9 cellular contexts compared by ENCODE assay signal in the genomic region with DNA sequence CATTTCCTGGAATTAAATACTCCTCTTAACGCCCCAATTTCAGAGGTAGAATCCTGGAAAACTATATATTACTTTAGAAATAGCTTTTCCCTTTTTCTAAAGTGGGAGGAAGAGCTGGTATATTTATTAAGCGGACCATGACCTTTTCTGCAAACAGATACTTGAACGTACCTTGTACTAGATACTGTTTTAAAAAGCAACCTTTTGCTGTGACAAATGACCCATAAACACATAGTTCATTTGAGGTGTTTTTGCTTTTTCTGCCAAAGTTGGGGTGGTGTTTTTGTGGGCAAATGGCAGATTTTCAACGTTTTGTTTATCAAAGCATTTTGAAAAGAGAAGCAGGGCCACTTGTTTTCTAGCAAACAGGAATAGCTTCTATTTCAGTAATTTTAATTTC. TPM values are rescaled to one million over a fixed set of nuclear protein-coding genes. Genes with fewer than 3 reads are reported as not detected.
DNase-seq lines count a peak whose midpoint lies in the region; ATAC-seq and TF ChIP-seq lines count a peak whose summit lies in the region.
"Had no signal": no experiment of that assay in that cellular context is flagged by ENCODE, and none has a peak within 500 bp of the region (broad histone marks: within the 10 kb centered on the region; RNA-seq: fewer than 3 reads in every experiment).

No MANE protein-coding gene starts in this region.

- H3K4me2 ChIP-seq in OCI-LY3 (ENCODE audit: low read length): peak overlapping the region; percentile 78

- H3K36me3 ChIP-seq in OCI-LY3 (replicated peaks; ENCODE audit: low read depth, low read length): peaks cover 18% of the 10 kb centered on the region
- H3K36me3 ChIP-seq in psoas muscle (ENCODE audit: insufficient read depth in 1 of 2, low read depth in 1 of 2): no peaks in the 10 kb centered on the region

- TF ChIP-seq CTCF in OCI-LY3 (IDR thresholded peaks at IDR 0.05; ENCODE audit: low read depth, low read length) (no peak), psoas muscle (IDR thresholded peaks at IDR 0.05) (no peak)

- H3K9me3 ChIP-seq in OCI-LY3 (ENCODE audit: insufficient read depth, low read length) (no peaks in the 10 kb centered on the region), psoas muscle (no peaks in the 10 kb centered on the region)

- H4K20me1 ChIP-seq in OCI-LY3 (ENCODE audit: insufficient read depth, low read length): peaks cover 56% of the 10 kb centered on the region

- H3K4me3 ChIP-seq in GM08714 (ENCODE audit: low read length) (peak overlapping the region; percentile 98; the same call in 1 of the 2 replicates), OCI-LY3 (ENCODE audit: low read length) (peak overlapping the region; percentile 84), psoas muscle (peak overlapping the region; percentile 97)

- H3K4me1 ChIP-seq in OCI-LY3 (ENCODE audit: low read length) (peaks cover 42% of the 10 kb centered on the region), psoas muscle (peaks cover 37% of the 10 kb centered on the region)

- H3K79me2 ChIP-seq in OCI-LY3 (ENCODE audit: low read length): peaks cover 67% of the 10 kb centered on the region

- H2AFZ ChIP-seq in OCI-LY3 (ENCODE audit: low read depth, low read length): no peak overlapping the region

- TF ChIP-seq POLR2A in erythroblast (IDR thresholded peaks at IDR 0.05; ENCODE audit: low read length): peak; percentile 9

- peak overlapping the region; percentile 82 for H3K9ac ChIP-seq in OCI-LY3 (ENCODE audit: low read length)

- no peak overlapping the region for H3K27ac ChIP-seq in OCI-LY3 (ENCODE audit: low read length)
- H3K27ac ChIP-seq in psoas muscle: no peak overlapping the region

- intact Hi-C loops in psoas muscle (cut with DNase I): no loop called here

- WGBS in psoas muscle, 3 donors: 20 to 33% (median 29%) methylated on average over 4 of the region's 4 CpGs

- ATAC-seq in psoas muscle (no peak), GM18517 (IDR thresholded peaks at IDR 0.05; ENCODE audit: unreplicated experiment) (no peak)

- DNase-seq in erythroblast (lab: John Stamatoyannopoulos, UW) (peak; percentile 41 to 66), psoas muscle (no peak), SKM-1 (lab: John Stamatoyannopoulos, UW; ENCODE audit: unreplicated experiment) (no peak), T-helper 9 cell (no peak), mesenteric fat pad (ENCODE audit: low spot score) (no peak)

- 0 out of 2 replicates have a peak, but pooled peaks cover under 1% of the 10 kb centered on the region for H3K27me3 ChIP-seq in OCI-LY3 (ENCODE audit: low read depth, low read length)
- H3K27me3 ChIP-seq in psoas muscle (ENCODE audit: insufficient read depth in 3 of 3, low read length in 2 of 3): no peaks in the 10 kb centered on the region

RNA-seq across cellular contexts. Expression of gene FBXO7, which starts 2.2 kb away (rescaled TPM):
- total RNA-seq in psoas muscle (10 to 100 TPM; 28.2 to 34.4 (median 28.6) TPM), mesenteric fat pad (73.3 TPM)
- 10 to 100 TPM; 25.6 to 49.8 (median 25.7) TPM for polyA plus RNA-seq in psoas muscle

RNA-seq across cellular contexts. Expression of gene BPIFC, which starts 12.6 kb away (rescaled TPM):
- total RNA-seq in psoas muscle (not detected), mesenteric fat pad (not detected)
- polyA plus RNA-seq in psoas muscle: under 1 TPM in 1 of 3 donors, not detected in 2; 0.01 TPM
- total RNA-seq: NCI-H460 had no signal

Comparison
In these comparisons a context has a peak if more than half of its experiments do, and no peak if none do; other contexts are left out.
1. DNase-seq: peak in erythroblast (2 of 2); none in psoas muscle (0 of 2), SKM-1 (single experiment), T-helper 9 cell (single experiment) and mesenteric fat pad (single experiment).
2. Peak in every context shown above with its lines, with median percentiles within 50 percentile points of each other: H3K4me3 ChIP-seq.